1 cellular context compared by ENCODE assay signal in genomic region chr20:52191436-52192295, GRCh38.
TF ChIP-seq lines count a peak whose summit lies in the region.

ZFP64 (minus strand) TSS chr20:52191779; CDS start chr20:52191636, 143 bp downstream.

TF ChIP-seq in HepG2, 621 proteins besides CTCF, POLR2A, EP300 and RAD21 (continued from another document and continues in another):
- peak; percentile 82 for TF ChIP-seq YY1 (IDR thresholded peaks at IDR 0.05; ENCODE audit: insufficient read depth, insufficient replicate concordance, low read depth, low read length)
- TF ChIP-seq HNF1A (IDR thresholded peaks at IDR 0.05; ENCODE audit: low read depth), result no peak
- peak; percentile 20 for TF ChIP-seq HNF1A (CRISPR knock-in tag; IDR thresholded peaks at IDR 0.05; ENCODE audit: borderline replicate concordance)
- TF ChIP-seq ZNF44 (CRISPR knock-in tag; IDR thresholded peaks at IDR 0.05), result no peak
- peak; percentile 82 for TF ChIP-seq AGO1 (IDR thresholded peaks at IDR 0.05; ENCODE audit: low read depth, low read length, poor library complexity, severe bottlenecking)
- 0 out of 2 replicates have a peak, but pooled peaks have one; percentile 14 for TF ChIP-seq PRDM15 (CRISPR knock-in tag; IDR thresholded peaks at IDR 0.05)
- TF ChIP-seq ZIK1 (CRISPR knock-in tag; IDR thresholded peaks at IDR 0.05; ENCODE audit: borderline replicate concordance, low read depth), result peak; percentile 85
- no peak; the same call in 1 of the 2 replicates for TF ChIP-seq CBFB (CRISPR knock-in tag; IDR thresholded peaks at IDR 0.05)
- TF ChIP-seq SRSF9 (IDR thresholded peaks at IDR 0.05; ENCODE audit: borderline replicate concordance, insufficient read depth, low read depth, low read length, poor library complexity, severe bottlenecking), result no peak
- TF ChIP-seq CEBPG (CRISPR knock-in tag; IDR thresholded peaks at IDR 0.05), result no peak
- TF ChIP-seq GLI4 (CRISPR knock-in tag; IDR thresholded peaks at IDR 0.05; ENCODE audit: borderline replicate concordance), result peak; percentile 74
- TF ChIP-seq ZNF543 (CRISPR knock-in tag; IDR thresholded peaks at IDR 0.05), result peak; percentile 89; the same call in 1 of the 2 replicates
- no peak; the same call in none of the 2 replicates for TF ChIP-seq ZNF780A (CRISPR knock-in tag; IDR thresholded peaks at IDR 0.05)
- TF ChIP-seq TFDP2 (CRISPR knock-in tag; IDR thresholded peaks at IDR 0.05), result peak; percentile 64
- TF ChIP-seq EEA1 (CRISPR knock-in tag; IDR thresholded peaks at IDR 0.05; ENCODE audit: borderline replicate concordance), result peak; percentile 87
- no peak; the same call in 1 of the 2 replicates for TF ChIP-seq THAP9 (CRISPR knock-in tag; IDR thresholded peaks at IDR 0.05; ENCODE audit: borderline replicate concordance)
- peak; percentile 97; the same call in 1 of the 2 replicates for TF ChIP-seq ZNF674 (CRISPR knock-in tag; IDR thresholded peaks at IDR 0.05; ENCODE audit: low read depth)
- peak; percentile 61; the same call in 1 of the 2 replicates for TF ChIP-seq HOXA5 (CRISPR knock-in tag; IDR thresholded peaks at IDR 0.05)
- TF ChIP-seq MED13 (CRISPR knock-in tag; IDR thresholded peaks at IDR 0.05), result peak; percentile 71; the same call in 1 of the 2 replicates
- TF ChIP-seq FOXM1 (CRISPR knock-in tag; IDR thresholded peaks at IDR 0.05), result no peak
- TF ChIP-seq ZBTB43 (CRISPR knock-in tag; conservative IDR thresholded peaks at IDR 0.05), result 0 out of 2 replicates have a peak, but pooled peaks have one; percentile 18
- TF ChIP-seq E2F5 (CRISPR knock-in tag; conservative IDR thresholded peaks at IDR 0.05), result peak; percentile 12; the same call in 1 of the 2 replicates
- peak; percentile 82 for TF ChIP-seq KMT2B (CRISPR knock-in tag; IDR thresholded peaks at IDR 0.05)
- peak; percentile 96 for TF ChIP-seq ETV5 (CRISPR knock-in tag; IDR thresholded peaks at IDR 0.05; ENCODE audit: borderline replicate concordance)
- peak; percentile 25; the same call in 1 of the 2 replicates for TF ChIP-seq ZNF317 (CRISPR knock-in tag; IDR thresholded peaks at IDR 0.05)
- peak; percentile 76; the same call in 1 of the 2 replicates for TF ChIP-seq GZF1 (CRISPR knock-in tag; IDR thresholded peaks at IDR 0.05)
- TF ChIP-seq BCL3 (CRISPR knock-in tag; IDR thresholded peaks at IDR 0.05), result 0 out of 2 replicates have a peak, but pooled peaks have one; percentile 34
- TF ChIP-seq BRCA1 (CRISPR knock-in tag; IDR thresholded peaks at IDR 0.05), result no peak; the same call in 1 of the 2 replicates
- TF ChIP-seq ISL2 (CRISPR knock-in tag; IDR thresholded peaks at IDR 0.05), result peak; percentile 74
- TF ChIP-seq ZBTB1 (CRISPR knock-in tag; IDR thresholded peaks at IDR 0.05; ENCODE audit: borderline replicate concordance), result peak; percentile 85; the same call in 1 of the 2 replicates
- peak; percentile 95 for TF ChIP-seq MTERF4 (CRISPR knock-in tag; IDR thresholded peaks at IDR 0.05)
- TF ChIP-seq GLMP (CRISPR knock-in tag; IDR thresholded peaks at IDR 0.05; ENCODE audit: borderline replicate concordance), result 0 out of 2 replicates have a peak, but pooled peaks have one; percentile 15
- peak; percentile 88; the same call in 1 of the 2 replicates for TF ChIP-seq ELF4 (CRISPR knock-in tag; IDR thresholded peaks at IDR 0.05; ENCODE audit: borderline replicate concordance)
- TF ChIP-seq SRSF1 (optimal IDR thresholded peaks at IDR 0.05; ENCODE audit: low read depth, low read length), result peak; percentile 90
- TF ChIP-seq ZNF691 (CRISPR knock-in tag; IDR thresholded peaks at IDR 0.05; ENCODE audit: borderline replicate concordance, low read depth), result peak; percentile 26; the same call in 1 of the 2 replicates
- TF ChIP-seq SALL1 (CRISPR knock-in tag; IDR thresholded peaks at IDR 0.05), result peak; percentile 68; the same call in 1 of the 2 replicates
- TF ChIP-seq ATF2 (CRISPR knock-in tag; IDR thresholded peaks at IDR 0.05), result 0 out of 2 replicates have a peak, but pooled peaks have one; percentile 11
